ENCODE assay signal across 1 cellular context in the genomic region with DNA sequence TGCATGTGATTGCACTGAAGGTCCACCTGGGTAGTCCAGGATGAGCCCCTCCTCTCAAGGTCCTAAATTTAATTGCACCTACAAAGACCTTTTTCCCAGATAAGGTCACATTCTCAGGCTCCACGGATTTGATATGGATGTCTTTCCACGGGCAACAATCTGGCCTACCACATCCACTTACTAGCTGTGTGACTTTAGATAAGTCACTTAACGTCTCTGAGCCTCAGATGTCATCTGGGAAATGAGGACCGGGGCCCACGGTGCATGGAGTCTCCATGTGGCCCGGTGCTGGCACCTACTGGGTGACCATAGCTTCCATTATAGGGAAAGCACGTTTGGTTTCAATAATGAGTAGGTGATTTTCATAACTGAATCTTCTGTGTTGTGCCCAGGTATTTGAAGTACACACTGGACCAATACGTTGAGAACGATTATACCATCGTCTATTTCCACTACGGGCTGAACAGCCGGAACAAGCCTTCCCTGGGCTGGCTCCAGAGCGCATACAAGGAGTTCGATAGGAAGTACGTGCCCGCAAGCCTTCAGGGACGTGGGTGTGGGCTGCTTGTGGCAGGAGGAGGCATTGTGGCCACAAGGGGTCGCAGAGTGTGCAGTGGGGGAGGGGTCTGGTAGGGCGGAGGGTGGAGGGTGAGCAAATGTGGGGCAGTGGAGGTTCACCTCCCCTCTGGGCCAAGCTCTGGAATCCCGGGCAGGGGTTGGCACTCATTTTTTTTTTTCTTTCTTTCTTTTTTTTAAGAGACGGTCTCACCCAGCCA.
A peak's percentile ranks its signal among the peaks of the same experiment; 100 is the strongest.
TF ChIP-seq lines count a peak whose summit lies in the region.

No MANE protein-coding gene starts in this region.

TF ChIP-seq in H1, 55 proteins besides CTCF, POLR2A, EP300 and RAD21:
- TF ChIP-seq, protein P1, sequence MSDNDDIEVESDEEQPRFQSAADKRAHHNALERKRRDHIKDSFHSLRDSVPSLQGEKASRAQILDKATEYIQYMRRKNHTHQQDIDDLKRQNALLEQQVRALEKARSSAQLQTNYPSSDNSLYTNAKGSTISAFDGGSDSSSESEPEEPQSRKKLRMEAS (IDR thresholded peaks at IDR 0.05), result 0 out of 2 replicates have a peak, but pooled peaks have one; percentile 29
- TF ChIP-seq SIRT6 (IDR thresholded peaks at IDR 0.05; ENCODE audit: low read length), result no peak
